ENCODE assay signal across 10 cellular contexts in the genomic region with DNA sequence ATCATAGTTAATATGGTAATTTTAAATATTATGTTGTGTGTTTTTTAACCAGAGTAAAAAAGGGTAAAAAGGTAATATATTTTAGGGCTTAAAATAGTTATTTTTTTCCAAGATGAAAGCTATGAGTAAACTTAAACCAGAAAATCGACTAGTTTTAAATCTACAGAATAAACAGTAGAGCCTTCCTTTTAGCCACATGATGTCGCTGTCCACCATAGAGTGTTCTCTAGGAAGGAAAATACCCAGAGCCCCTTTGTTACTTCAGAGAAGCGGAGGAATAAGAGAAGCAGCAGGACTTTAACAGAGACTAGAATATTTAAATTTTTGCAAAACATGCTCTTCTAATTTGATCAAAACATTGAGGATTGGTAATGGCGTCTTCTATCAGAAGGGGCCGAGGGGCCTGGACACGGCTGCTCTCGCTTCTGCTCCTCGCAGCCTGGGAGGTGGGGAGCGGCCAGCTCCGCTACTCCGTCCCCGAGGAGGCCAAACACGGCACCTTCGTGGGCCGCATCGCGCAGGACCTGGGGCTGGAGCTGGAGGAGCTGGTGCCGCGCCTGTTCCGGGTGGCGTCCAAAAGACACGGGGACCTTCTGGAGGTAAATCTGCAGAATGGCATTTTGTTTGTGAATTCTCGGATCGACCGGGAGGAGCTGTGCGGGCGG. TPM values are rescaled to one million over a fixed set of nuclear protein-coding genes. Genes with fewer than 3 reads are reported as not detected.
DNase-seq lines count a peak whose midpoint lies in the region; ATAC-seq, FAIRE-seq and TF ChIP-seq lines count a peak whose summit lies in the region.
"Had no signal": no experiment of that assay in that cellular context is flagged by ENCODE, and none has a peak within 500 bp of the region (broad histone marks: within the 10 kb centered on the region; RNA-seq: fewer than 3 reads in every experiment).

TSS of gene PCDHA2 (plus strand) at position 259 of the 665 bp plus-strand sequence.

- H3K9me3 ChIP-seq in mesodermal cell (ENCODE audit: control insufficient read depth, low read length), result peaks cover 15% of the 10 kb centered on the region

- no peak within 1 kb of the TSS for H2AFZ ChIP-seq in KMS-11 (ENCODE audit: low read depth)

- no peaks in the 10 kb centered on the region for H3K79me2 ChIP-seq in KMS-11 (ENCODE audit: insufficient read depth, low read depth)

- H3K27ac ChIP-seq in KMS-11, result no peak within 1 kb of the TSS
- no peak within 1 kb of the TSS for H3K27ac ChIP-seq in mesodermal cell (ENCODE audit: low read depth, low read length, severe bottlenecking)

- no peak for FAIRE-seq in H54 (lab: Jason Lieb, UNC)

- TF ChIP-seq CTCF in KMS-11 (conservative IDR thresholded peaks at IDR 0.05; ENCODE audit: low read depth, low read length), result 0 out of 2 replicates have a peak, but pooled peaks have one; percentile 12

- H3K36me3 ChIP-seq in KMS-11 (ENCODE audit: insufficient read depth) (no peaks in the 10 kb centered on the region), mesodermal cell (ENCODE audit: control insufficient read depth, insufficient read depth, low read length) (no peaks in the 10 kb centered on the region)

- WGBS in mesodermal cell (ENCODE audit: insufficient coverage in 2 of 2), 2 experiments, result 74 to 79% methylated on average over 24 to 25 of the region's 27 CpGs

- ATAC-seq in HG03159 (IDR thresholded peaks at IDR 0.05; ENCODE audit: unreplicated experiment) (no peak), HG03175 (IDR thresholded peaks at IDR 0.05; ENCODE audit: unreplicated experiment) (no peak)
- ATAC-seq: T-helper 17 cell had no signal

- H3K4me2 ChIP-seq in KMS-11, result no peak within 1 kb of the TSS

- H4K20me1 ChIP-seq in KMS-11 (ENCODE audit: insufficient read depth), result no peaks in the 10 kb centered on the region

- H3K4me3 ChIP-seq in KMS-11 (IDR thresholded peaks at IDR 0.05; ENCODE audit: insufficient read depth, low read depth, low read length) (no peak within 1 kb of the TSS), mesodermal cell (ENCODE audit: extremely low read depth, insufficient read depth, low read length, poor library complexity, severe bottlenecking) (peak within 1 kb of the TSS; percentile 29)

- H3K27me3 ChIP-seq in KMS-11 (ENCODE audit: insufficient read depth, low read depth), result no peaks in the 10 kb centered on the region

- no peaks in the 10 kb centered on the region for H3K4me1 ChIP-seq in KMS-11 (ENCODE audit: low read depth, poor library complexity, severe bottlenecking)
- no peaks in the 10 kb centered on the region for H3K4me1 ChIP-seq in mesodermal cell (ENCODE audit: control insufficient read depth, insufficient read depth, low read length, poor library complexity, severe bottlenecking)

- no peak for TF ChIP-seq POLR2A in H54 (IDR thresholded peaks at IDR 0.05; ENCODE audit: low read depth, low read length)

- peak; percentile 87 for DNase-seq in DMS 273 (lab: John Stamatoyannopoulos, UW; ENCODE audit: unreplicated experiment)
- no peak for DNase-seq in cerebellum (ENCODE audit: low spot score)
- DNase-seq in NCI-H1092 treated with DMSO at 0.1 percent for 48 hours (lab: John Stamatoyannopoulos, UW), result no peak
- DNase-seq in H54 (ENCODE audit: insufficient read length, low spot score), result no peak
- DNase-seq: CD4-positive, CD25-positive, alpha-beta regulatory T cell; T-helper 17 cell had no signal

- H3K9ac ChIP-seq in KMS-11, result no peak within 1 kb of the TSS

RNA-seq across cellular contexts. Expression of gene PCDHA2, which starts in this region (rescaled TPM):
- total RNA-seq in cerebellum, result 11.4 TPM
- 1.5 TPM for polyA plus RNA-seq in mesodermal cell (2013, experiment 1 of 2)
- polyA plus RNA-seq in mesodermal cell (2013, experiment 2 of 2), result 0.46 TPM
- total RNA-seq: CD4-positive, CD25-positive, alpha-beta regulatory T cell; T-helper 17 cell had no signal
- polyA plus RNA-seq: CD4-positive, CD25-positive, alpha-beta regulatory T cell had no signal
